Comparison of ENCODE assay signal across 19 cellular contexts in genomic region chr11:3137486-3138177, GRCh38. TPM values are rescaled to one million over a fixed set of nuclear protein-coding genes. Genes with fewer than 3 reads are reported as not detected.
DNase-seq lines count a peak whose midpoint lies in the region; ATAC-seq and TF ChIP-seq lines count a peak whose summit lies in the region.
"Had no signal": no experiment of that assay in that cellular context is flagged by ENCODE, and none has a peak within 500 bp of the region (broad histone marks: within the 10 kb centered on the region; RNA-seq: fewer than 3 reads in every experiment).

No MANE protein-coding gene starts in this region.

- H3K4me3 Mint-ChIP-seq in activated CD8-positive, alpha-beta T cell treated with anti-CD3 and anti-CD28 coated beads for 36 hours = no peak overlapping the region
- no peak overlapping the region for H3K4me3 Mint-ChIP-seq in activated CD8-positive, alpha-beta T cell treated with anti-CD3 and anti-CD28 coated beads, Interleukin-2, amount 10 ng/mL, durations not matched to agents 7 days and 5 days
- H3K4me3 Mint-ChIP-seq in effector memory CD8-positive, alpha-beta T cell = peak overlapping the region; percentile 60 to 74
- H3K4me3 Mint-ChIP-seq: activated CD8-positive, alpha-beta memory T cell treated with anti-CD3 and anti-CD28 coated beads, Interleukin-2, amount 10 ng/mL, durations not matched to agents 7 days and 5 days had no signal

- CTCF ChIA-PET in activated CD8-positive, alpha-beta T cell treated with anti-CD3 and anti-CD28 coated beads for 36 hours (lab: Charles Lee) = interaction anchor here (1.2 kb wide), 1 partner anchor 75 kb away, joined by 3 read pairs; no protein-coding TSS in a partner anchor
- CTCF ChIA-PET in activated CD8-positive, alpha-beta T cell treated with anti-CD3 and anti-CD28 coated beads, Interleukin-2, amount 10 ng/mL, durations not matched to agents 7 days and 5 days (lab: Charles Lee) = no interaction called here

- H3K23ac ChIP-seq in mesenchymal stem cell (ENCODE audit: low read length in 2 of 2) = no peak overlapping the region

- TF ChIP-seq POLR2A in tibial nerve (IDR thresholded peaks at IDR 0.05) = no peak

- H2AK5ac ChIP-seq in mesenchymal stem cell (ENCODE audit: low read length, severe bottlenecking) = peak overlapping the region; percentile 9

- H3K4me2 ChIP-seq in mesenchymal stem cell (ENCODE audit: low read length, poor library complexity, severe bottlenecking) = no peak overlapping the region
- H3K4me2 ChIP-seq: smooth muscle cell had no signal

- H3K9me3 Mint-ChIP-seq in activated CD8-positive, alpha-beta T cell treated with anti-CD3 and anti-CD28 coated beads for 36 hours = no peaks in the 10 kb centered on the region
- H3K9me3 Mint-ChIP-seq in activated CD8-positive, alpha-beta T cell treated with anti-CD3 and anti-CD28 coated beads, Interleukin-2, amount 10 ng/mL, durations not matched to agents 7 days and 5 days (ENCODE audit: insufficient read depth) = no peaks in the 10 kb centered on the region
- H3K9me3 Mint-ChIP-seq in effector memory CD8-positive, alpha-beta T cell = no peaks in the 10 kb centered on the region
- H3K9me3 Mint-ChIP-seq: activated T-helper 2 cell treated with anti-CD3 and anti-CD28 coated beads, Interferon-gamma antibody, Interleukin-2, Interleukin-4, amounts not matched to agents 10 μg/mL and 5 μg/mL and 100 μg/mL, durations not matched to agents 14 hours and 24 hours and 36 hours had no signal

- POLR2A ChIA-PET in activated CD8-positive, alpha-beta T cell treated with anti-CD3 and anti-CD28 coated beads for 36 hours (lab: Charles Lee) = no interaction called here
- POLR2A ChIA-PET in activated CD8-positive, alpha-beta T cell treated with anti-CD3 and anti-CD28 coated beads, Interleukin-2, amount 10 ng/mL, durations not matched to agents 7 days and 5 days (lab: Charles Lee) = no interaction called here

- H3K36me3 Mint-ChIP-seq in activated CD8-positive, alpha-beta T cell treated with anti-CD3 and anti-CD28 coated beads for 36 hours (ENCODE audit: low read depth) = no peaks in the 10 kb centered on the region
- no peaks in the 10 kb centered on the region for H3K36me3 Mint-ChIP-seq in activated CD8-positive, alpha-beta T cell treated with anti-CD3 and anti-CD28 coated beads, Interleukin-2, amount 10 ng/mL, durations not matched to agents 7 days and 5 days (ENCODE audit: low read depth)
- H3K36me3 Mint-ChIP-seq in effector memory CD8-positive, alpha-beta T cell (ENCODE audit: insufficient read depth) = peaks cover 8% of the 10 kb centered on the region
- H3K36me3 Mint-ChIP-seq: activated CD8-positive, alpha-beta memory T cell treated with anti-CD3 and anti-CD28 coated beads, Interleukin-2, amount 10 ng/mL, durations not matched to agents 7 days and 5 days had no signal

- H3K4me3 ChIP-seq in mesenchymal stem cell (ENCODE audit: insufficient read depth in 1 of 2, low read depth in 1 of 2, low read length in 2 of 2) (no peak overlapping the region), tibial nerve (no peak overlapping the region)
- H3K4me3 ChIP-seq: smooth muscle cell had no signal

- peak; percentile 37 for ATAC-seq in activated CD8-positive, alpha-beta T cell treated with anti-CD3 and anti-CD28 coated beads for 36 hours
- no peak for ATAC-seq in activated CD8-positive, alpha-beta T cell treated with anti-CD3 and anti-CD28 coated beads, Interleukin-2, amount 10 ng/mL, durations not matched to agents 7 days and 5 days
- peak; percentile 39 for ATAC-seq in effector memory CD8-positive, alpha-beta T cell (replicated peaks)
- ATAC-seq in HG03108 (IDR thresholded peaks at IDR 0.05; ENCODE audit: unreplicated experiment) = no peak
- no peak for ATAC-seq in stimulated activated naive CD8-positive, alpha-beta T cell treated with anti-CD3 and anti-CD28 coated beads, Interleukin-15, Interleukin-2, amounts not matched to agents 100 U/mL and 50 U/mL, for 24 hours
- ATAC-seq: activated CD4-positive, CD25-positive, alpha-beta regulatory T cell treated with anti-CD3 and anti-CD28 coated beads, Interleukin-2, amount 50 U/mL, for 24 hours; activated CD8-positive, alpha-beta memory T cell treated with anti-CD3 and anti-CD28 coated beads, Interleukin-2, amount 10 ng/mL, durations not matched to agents 7 days and 5 days; esophagus mucosa had no signal

- H3K27me3 ChIP-seq in mesenchymal stem cell (ENCODE audit: control insufficient read depth in 1 of 2, insufficient read depth in 1 of 2, low read length in 2 of 2) = no peaks in the 10 kb centered on the region
- H3K27me3 ChIP-seq in tibial nerve = no peaks in the 10 kb centered on the region

- H3K4me1 Mint-ChIP-seq in activated CD8-positive, alpha-beta T cell treated with anti-CD3 and anti-CD28 coated beads for 36 hours (ENCODE audit: low read depth) = peaks cover 7% of the 10 kb centered on the region
- H3K4me1 Mint-ChIP-seq in activated CD8-positive, alpha-beta T cell treated with anti-CD3 and anti-CD28 coated beads, Interleukin-2, amount 10 ng/mL, durations not matched to agents 7 days and 5 days (ENCODE audit: low read depth) = peaks cover 33% of the 10 kb centered on the region
- peaks cover 35 to 52% of the 10 kb centered on the region in 2 donors for H3K4me1 Mint-ChIP-seq in effector memory CD8-positive, alpha-beta T cell (ENCODE audit: low read depth in 2 of 2)

- H3K18ac ChIP-seq in mesenchymal stem cell (ENCODE audit: low read depth in 1 of 2, low read length in 2 of 2) = peak overlapping the region in 1 of 2 experiments; percentile 31

- no peak for TF ChIP-seq EP300 in tibial nerve (IDR thresholded peaks at IDR 0.05)

- WGBS in mesenchymal stem cell = 66% methylated on average over 17 of the region's 17 CpGs
- 86 to 90% methylated on average over 14 to 17 of the region's 17 CpGs for WGBS in tibial nerve, 2 donors

- peak overlapping the region; percentile 45 for H2BK15ac ChIP-seq in mesenchymal stem cell (ENCODE audit: low read depth, poor library complexity, severe bottlenecking)

- no peak overlapping the region for H2BK5ac ChIP-seq in mesenchymal stem cell (ENCODE audit: low read depth, low read length, poor library complexity, severe bottlenecking)

- H3K4ac ChIP-seq in mesenchymal stem cell (ENCODE audit: low read depth in 1 of 2, low read length in 2 of 2) = no peak overlapping the region

- DNase-seq in activated CD8-positive, alpha-beta T cell treated with anti-CD3 and anti-CD28 coated beads for 36 hours = no peak
- DNase-seq in activated CD8-positive, alpha-beta T cell treated with anti-CD3 and anti-CD28 coated beads, Interleukin-2, amount 10 ng/mL, durations not matched to agents 7 days and 5 days = no peak
- DNase-seq in effector memory CD8-positive, alpha-beta T cell = no peak
- DNase-seq in mesenchymal stem cell = peak; percentile 29
- no peak for DNase-seq in tibial nerve (ENCODE audit: low spot score in 2 of 2)
- no peak for DNase-seq in NCI-H510A (lab: John Stamatoyannopoulos, UW)
- no peak for DNase-seq in stimulated activated naive CD8-positive, alpha-beta T cell treated with anti-CD3 and anti-CD28 coated beads, Interleukin-15, Interleukin-2, amounts not matched to agents 100 U/mL and 50 U/mL, for 24 hours
- DNase-seq: 8988T; activated CD8-positive, alpha-beta memory T cell treated with anti-CD3 and anti-CD28 coated beads, Interleukin-2, amount 10 ng/mL, durations not matched to agents 7 days and 5 days; NCI-H1694; SHP77; stimulated activated CD8-positive, alpha-beta memory T cell treated with anti-CD3 and anti-CD28 coated beads, Interleukin-4, amount 100 ng/mL, for 48 hours had no signal

- H3K27me3 Mint-ChIP-seq in activated CD8-positive, alpha-beta T cell treated with anti-CD3 and anti-CD28 coated beads for 36 hours = no peaks in the 10 kb centered on the region
- H3K27me3 Mint-ChIP-seq in activated CD8-positive, alpha-beta T cell treated with anti-CD3 and anti-CD28 coated beads, Interleukin-2, amount 10 ng/mL, durations not matched to agents 7 days and 5 days (ENCODE audit: low read depth) = no peaks in the 10 kb centered on the region
- no peaks in the 10 kb centered on the region for H3K27me3 Mint-ChIP-seq in effector memory CD8-positive, alpha-beta T cell
- H3K27me3 Mint-ChIP-seq: activated CD8-positive, alpha-beta memory T cell treated with anti-CD3 and anti-CD28 coated beads, Interleukin-2, amount 10 ng/mL, durations not matched to agents 7 days and 5 days had no signal

- intact Hi-C loops in activated CD8-positive, alpha-beta T cell treated with anti-CD3 and anti-CD28 coated beads for 36 hours (cut with micrococcal nuclease) = no loop called here

- H3K27ac Mint-ChIP-seq in activated CD8-positive, alpha-beta T cell treated with anti-CD3 and anti-CD28 coated beads for 36 hours = no peak overlapping the region
- no peak overlapping the region for H3K27ac Mint-ChIP-seq in activated CD8-positive, alpha-beta T cell treated with anti-CD3 and anti-CD28 coated beads, Interleukin-2, amount 10 ng/mL, durations not matched to agents 7 days and 5 days
- peak overlapping the region; percentile 84 to 86 for H3K27ac Mint-ChIP-seq in effector memory CD8-positive, alpha-beta T cell
- H3K27ac Mint-ChIP-seq: activated CD8-positive, alpha-beta memory T cell treated with anti-CD3 and anti-CD28 coated beads, Interleukin-2, amount 10 ng/mL, durations not matched to agents 7 days and 5 days; activated T-helper 2 cell treated with anti-CD3 and anti-CD28 coated beads, Interferon-gamma antibody, Interleukin-2, Interleukin-4, amounts not matched to agents 10 μg/mL and 5 μg/mL and 100 μg/mL, durations not matched to agents 14 hours and 24 hours and 36 hours had no signal

- no peak overlapping the region for H3K14ac ChIP-seq in mesenchymal stem cell (ENCODE audit: low read length in 2 of 2)

- TF ChIP-seq CTCF in activated CD8-positive, alpha-beta T cell treated with anti-CD3 and anti-CD28 coated beads for 36 hours (IDR thresholded peaks at IDR 0.05) = no peak
- TF ChIP-seq CTCF in tibial nerve (IDR thresholded peaks at IDR 0.05) = no peak

- H3K36me3 ChIP-seq in mesenchymal stem cell (ENCODE audit: control insufficient read depth in 1 of 2, insufficient read depth in 2 of 2, low read depth in 1 of 2, low read length in 2 of 2) = peaks cover 0 to 22% of the 10 kb centered on the region in 2 experiments
- no peaks in the 10 kb centered on the region for H3K36me3 ChIP-seq in tibial nerve

- H2BK120ac ChIP-seq in mesenchymal stem cell (ENCODE audit: low read depth, low read length) = no peak overlapping the region

- peak overlapping the region in 1 of 2 experiments; percentile 29 for H2BK12ac ChIP-seq in mesenchymal stem cell (ENCODE audit: low read length in 2 of 2)

- no peak overlapping the region for H2AFZ ChIP-seq in mesenchymal stem cell (ENCODE audit: low read depth, low read length)
- H2AFZ ChIP-seq: parathyroid adenoma had no signal

- H3K9me3 ChIP-seq in mesenchymal stem cell (ENCODE audit: control insufficient read depth, low read length) (no peaks in the 10 kb centered on the region), tibial nerve (no peaks in the 10 kb centered on the region)

- H3K4me1 ChIP-seq in mesenchymal stem cell (ENCODE audit: control insufficient read depth, insufficient read depth, low read depth, low read length) (peaks cover 37% of the 10 kb centered on the region), tibial nerve (peaks cover 0 to 77% (median 27%) of the 10 kb centered on the region in 4 donors)
- H3K4me1 ChIP-seq: parathyroid adenoma had no signal

- H3K9ac ChIP-seq in mesenchymal stem cell (ENCODE audit: low read length) = no peak overlapping the region
- H3K9ac ChIP-seq: parathyroid adenoma had no signal

- H3K79me1 ChIP-seq in mesenchymal stem cell (replicated peaks; ENCODE audit: low read length, poor library complexity, severe bottlenecking) = peaks cover 62% of the 10 kb centered on the region

- H4K8ac ChIP-seq in mesenchymal stem cell (ENCODE audit: low read length) = peak overlapping the region; percentile 39

- peak overlapping the region; percentile 59 for H4K91ac ChIP-seq in mesenchymal stem cell (ENCODE audit: low read length)

- H3K27ac ChIP-seq in mesenchymal stem cell (ENCODE audit: low read length, poor library complexity, severe bottlenecking) = no peak overlapping the region
- peak overlapping the region; percentile 36 to 87 (median 68) for H3K27ac ChIP-seq in tibial nerve
- H3K27ac ChIP-seq: C4-2B, parathyroid adenoma had no signal

RNA-seq across cellular contexts. Expression of gene OSBPL5, which starts 27.5 kb away (rescaled TPM):
- total RNA-seq in activated CD8-positive, alpha-beta T cell treated with anti-CD3 and anti-CD28 coated beads for 36 hours = 1 to 10 TPM; 4.8 to 5.9 TPM
- 10 to 100 TPM; 10.1 to 11.0 TPM for total RNA-seq in activated CD8-positive, alpha-beta T cell treated with anti-CD3 and anti-CD28 coated beads, Interleukin-2, amount 10 ng/mL, durations not matched to agents 7 days and 5 days
- polyA plus RNA-seq in mesenchymal stem cell (2013, experiment 1 of 2) = 13.7 TPM
- polyA plus RNA-seq in mesenchymal stem cell (2013, experiment 2 of 2) = 14.6 TPM
- 100 to 1,000 TPM in 2 of 4 donors, 10 to 100 TPM in 2; 58.8 to 168 (median 106) TPM for total RNA-seq in tibial nerve

Comparison
In these comparisons a context has a peak if more than half of its experiments do, and no peak if none do; other contexts are left out.
1. ATAC-seq: peak in activated CD8-positive, alpha-beta T cell treated with anti-CD3 and anti-CD28 coated beads for 36 hours (single experiment) and effector memory CD8-positive, alpha-beta T cell (single experiment); none in activated CD8-positive, alpha-beta T cell treated with anti-CD3 and anti-CD28 coated beads, Interleukin-2, amount 10 ng/mL, durations not matched to agents 7 days and 5 days (single experiment), HG03108 (single experiment) and stimulated activated naive CD8-positive, alpha-beta T cell treated with anti-CD3 and anti-CD28 coated beads, Interleukin-15, Interleukin-2, amounts not matched to agents 100 U/mL and 50 U/mL, for 24 hours (single experiment).
2. H3K27ac Mint-ChIP-seq: peak in effector memory CD8-positive, alpha-beta T cell (2 of 2); none in activated CD8-positive, alpha-beta T cell treated with anti-CD3 and anti-CD28 coated beads for 36 hours (single experiment) and activated CD8-positive, alpha-beta T cell treated with anti-CD3 and anti-CD28 coated beads, Interleukin-2, amount 10 ng/mL, durations not matched to agents 7 days and 5 days (single experiment).
3. H3K4me3 Mint-ChIP-seq: peak in effector memory CD8-positive, alpha-beta T cell (2 of 2); none in activated CD8-positive, alpha-beta T cell treated with anti-CD3 and anti-CD28 coated beads for 36 hours (single experiment) and activated CD8-positive, alpha-beta T cell treated with anti-CD3 and anti-CD28 coated beads, Interleukin-2, amount 10 ng/mL, durations not matched to agents 7 days and 5 days (single experiment).
4. RNA of gene OSBPL5, which starts 27.5 kb away (total RNA-seq): 58.8 to 168 TPM in tibial nerve; 10.1 to 11.0 TPM in activated CD8-positive, alpha-beta T cell treated with anti-CD3 and anti-CD28 coated beads, Interleukin-2, amount 10 ng/mL, durations not matched to agents 7 days and 5 days and 4.8 to 5.9 TPM in activated CD8-positive, alpha-beta T cell treated with anti-CD3 and anti-CD28 coated beads for 36 hours; every median in the first group is over 4 times any median in the second.